In the genomic region with DNA sequence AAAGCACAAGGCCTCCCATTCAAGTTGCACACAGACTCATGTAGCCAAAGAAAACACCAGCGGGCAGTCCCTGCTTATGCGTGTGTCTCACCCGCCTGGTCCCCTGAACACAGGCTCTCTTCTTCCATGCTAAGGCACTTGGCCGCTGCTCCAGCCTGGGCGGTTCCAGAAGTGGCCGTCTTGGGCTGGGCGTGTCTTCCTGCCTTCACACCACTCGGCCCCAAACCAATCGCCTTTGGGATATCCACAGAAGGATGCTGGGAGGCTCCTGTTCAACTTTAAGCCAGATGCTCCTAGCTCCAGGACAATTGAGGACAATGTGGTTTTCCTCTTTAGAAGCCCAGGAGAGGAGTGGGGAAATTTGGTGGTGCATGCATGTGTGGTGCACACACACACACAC, we compare ENCODE assay signal across 1 cellular context.
TF ChIP-seq lines count a peak whose summit lies in the region.

No MANE protein-coding gene starts in this region.

TF ChIP-seq in HepG2, 621 proteins besides CTCF, POLR2A, EP300 and RAD21 (continued from another document):
- TF ChIP-seq ZNF687 (CRISPR knock-in tag; IDR thresholded peaks at IDR 0.05) (peak; percentile 61), ZBTB38 (CRISPR knock-in tag; IDR thresholded peaks at IDR 0.05) (peak; percentile 74; the same call in 1 of the 2 replicates)
